In the genomic region with DNA sequence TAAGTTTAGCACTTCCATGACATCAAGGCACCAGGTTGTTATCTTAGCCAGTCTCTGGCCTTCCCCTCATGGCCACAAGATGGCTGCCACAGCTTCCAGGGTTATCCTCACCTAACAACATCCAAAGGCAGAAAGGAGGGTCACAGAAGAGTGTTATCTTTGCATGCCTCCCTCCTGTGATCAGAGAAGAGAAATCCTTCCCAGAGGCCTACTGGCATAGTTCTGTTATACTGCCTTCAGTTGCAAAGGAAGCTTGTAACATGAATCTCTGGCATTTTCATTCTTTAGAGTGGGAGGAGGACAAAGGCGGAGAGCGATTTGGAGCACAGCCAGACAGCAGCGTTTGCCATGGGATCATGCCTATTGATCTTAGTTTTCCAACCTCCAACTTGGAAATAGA, we compare ENCODE assay signal across 13 cellular contexts.
DNase-seq lines count a peak whose midpoint lies in the region; ATAC-seq and TF ChIP-seq lines count a peak whose summit lies in the region.
"Had no signal": no experiment of that assay in that cellular context is flagged by ENCODE, and none has a peak within 500 bp of the region (broad histone marks: within the 10 kb centered on the region; RNA-seq: fewer than 3 reads in every experiment).

No MANE protein-coding gene starts in this region.

- no peaks in the 10 kb centered on the region for H3K27me3 ChIP-seq in testis
- H3K27me3 ChIP-seq: ascending aorta, ovary had no signal

- WGBS in testis, 2 donors = 30 to 39% methylated on average over 3 of the region's 3 CpGs

- H3K4me3 Mint-ChIP-seq in activated CD4-positive, alpha-beta T cell treated with anti-CD3 and anti-CD28 coated beads, Interleukin-2, amount 10 ng/mL, durations not matched to agents 24 days and 14 days = no peak overlapping the region
- H3K4me3 Mint-ChIP-seq in glutamatergic neuron (ENCODE audit: unreplicated experiment) = no peak overlapping the region

- H3K4me3 ChIP-seq in testis = no peak overlapping the region
- H3K4me3 ChIP-seq: ascending aorta, ovary had no signal

- no peaks in the 10 kb centered on the region for H3K36me3 ChIP-seq in testis (ENCODE audit: low read depth, missing control alignments)
- H3K36me3 ChIP-seq: ascending aorta, ovary had no signal

- CTCF ChIA-PET in RWPE1 (lab: Yijun Ruan, JAX) = interaction anchor here (0.7 kb wide), 1 partner anchor 11 kb away, joined by 4 read pairs; no protein-coding TSS in a partner anchor

- H3K36me3 Mint-ChIP-seq in activated CD4-positive, alpha-beta T cell treated with anti-CD3 and anti-CD28 coated beads, Interleukin-2, amount 10 ng/mL, durations not matched to agents 24 days and 14 days (ENCODE audit: low read depth) = no peaks in the 10 kb centered on the region
- H3K36me3 Mint-ChIP-seq in glutamatergic neuron (ENCODE audit: unreplicated experiment) = no peaks in the 10 kb centered on the region

- POLR2A ChIA-PET in RWPE1 (lab: Yijun Ruan, JAX; ENCODE audit: low non-redundant PET) = no interaction called here

- H3K4me1 ChIP-seq in testis = no peaks in the 10 kb centered on the region
- H3K4me1 ChIP-seq: ascending aorta had no signal

- H3K27me3 Mint-ChIP-seq in activated CD4-positive, alpha-beta T cell treated with anti-CD3 and anti-CD28 coated beads, Interleukin-2, amount 10 ng/mL, durations not matched to agents 24 days and 14 days = peaks cover 5% of the 10 kb centered on the region
- H3K27me3 Mint-ChIP-seq in glutamatergic neuron (ENCODE audit: unreplicated experiment) = peaks cover 5% of the 10 kb centered on the region

- peaks cover 9% of the 10 kb centered on the region for H3K9me3 Mint-ChIP-seq in activated CD4-positive, alpha-beta T cell treated with anti-CD3 and anti-CD28 coated beads, Interleukin-2, amount 10 ng/mL, durations not matched to agents 24 days and 14 days
- peaks cover 7% of the 10 kb centered on the region for H3K9me3 Mint-ChIP-seq in glutamatergic neuron (ENCODE audit: unreplicated experiment)

- intact Hi-C loops in activated CD4-positive, alpha-beta T cell treated with anti-CD3 and anti-CD28 coated beads, Interleukin-2, amount 10 ng/mL, durations not matched to agents 24 days and 14 days (cut with micrococcal nuclease) = no loop called here
- intact Hi-C loops in testis (cut with DNase I; ENCODE audit: low total_unique reads) = no loop called here

- no peak overlapping the region for H3K27ac Mint-ChIP-seq in activated CD4-positive, alpha-beta T cell treated with anti-CD3 and anti-CD28 coated beads, Interleukin-2, amount 10 ng/mL, durations not matched to agents 24 days and 14 days
- peak overlapping the region; percentile 90 for H3K27ac Mint-ChIP-seq in glutamatergic neuron (ENCODE audit: unreplicated experiment)

- H3K4me1 Mint-ChIP-seq in activated CD4-positive, alpha-beta T cell treated with anti-CD3 and anti-CD28 coated beads, Interleukin-2, amount 10 ng/mL, durations not matched to agents 24 days and 14 days = no peaks in the 10 kb centered on the region
- peaks cover 17% of the 10 kb centered on the region for H3K4me1 Mint-ChIP-seq in glutamatergic neuron (ENCODE audit: low read depth, unreplicated experiment)

- DNase-seq in activated CD4-positive, alpha-beta T cell treated with anti-CD3 and anti-CD28 coated beads, Interleukin-2, amount 10 ng/mL, durations not matched to agents 24 days and 14 days = peak; percentile 13
- DNase-seq in activated CD4-positive, alpha-beta T cell treated with anti-CD3 and anti-CD28 coated beads for 48 hours = no peak
- DNase-seq in RWPE1 (ENCODE audit: low spot score) (peak; percentile 12), glutamatergic neuron (no peak), testis (peak; percentile 32), GM19240 (ENCODE audit: insufficient read length, low spot score) (no peak)
- DNase-seq: ACHN, hypothalamus, NCI-H2081 treated with DMSO at 0.1 percent for 48 hours had no signal

- TF ChIP-seq CTCF in RWPE1 (conservative IDR thresholded peaks at IDR 0.05; ENCODE audit: low read depth) (no peak), glutamatergic neuron (IDR thresholded peaks at IDR 0.05; ENCODE audit: partially characterized antibody, unreplicated experiment) (peak; percentile 22), testis (IDR thresholded peaks at IDR 0.05) (no peak)

- no peak overlapping the region for H3K27ac ChIP-seq in RWPE1
- no peak overlapping the region for H3K27ac ChIP-seq in testis
- H3K27ac ChIP-seq: ascending aorta, ovary had no signal

- no peak for TF ChIP-seq POLR2A in testis (IDR thresholded peaks at IDR 0.05)

- no peaks in the 10 kb centered on the region for H3K9me3 ChIP-seq in testis
- H3K9me3 ChIP-seq: ascending aorta, ovary had no signal

- no peak for ATAC-seq in HG03196 (IDR thresholded peaks at IDR 0.05; ENCODE audit: unreplicated experiment)
- no peak for ATAC-seq in GM18502 (IDR thresholded peaks at IDR 0.05; ENCODE audit: poor library complexity, unreplicated experiment)

Comparison
In these comparisons a context has a peak if more than half of its experiments do, and no peak if none do; other contexts are left out.
1. DNase-seq: peak in activated CD4-positive, alpha-beta T cell treated with anti-CD3 and anti-CD28 coated beads, Interleukin-2, amount 10 ng/mL, durations not matched to agents 24 days and 14 days (single experiment), RWPE1 (single experiment) and testis (single experiment); none in activated CD4-positive, alpha-beta T cell treated with anti-CD3 and anti-CD28 coated beads for 48 hours (single experiment), glutamatergic neuron (single experiment) and GM19240 (single experiment).